Comparison of ENCODE assay signal across 13 cellular contexts in the genomic region with DNA sequence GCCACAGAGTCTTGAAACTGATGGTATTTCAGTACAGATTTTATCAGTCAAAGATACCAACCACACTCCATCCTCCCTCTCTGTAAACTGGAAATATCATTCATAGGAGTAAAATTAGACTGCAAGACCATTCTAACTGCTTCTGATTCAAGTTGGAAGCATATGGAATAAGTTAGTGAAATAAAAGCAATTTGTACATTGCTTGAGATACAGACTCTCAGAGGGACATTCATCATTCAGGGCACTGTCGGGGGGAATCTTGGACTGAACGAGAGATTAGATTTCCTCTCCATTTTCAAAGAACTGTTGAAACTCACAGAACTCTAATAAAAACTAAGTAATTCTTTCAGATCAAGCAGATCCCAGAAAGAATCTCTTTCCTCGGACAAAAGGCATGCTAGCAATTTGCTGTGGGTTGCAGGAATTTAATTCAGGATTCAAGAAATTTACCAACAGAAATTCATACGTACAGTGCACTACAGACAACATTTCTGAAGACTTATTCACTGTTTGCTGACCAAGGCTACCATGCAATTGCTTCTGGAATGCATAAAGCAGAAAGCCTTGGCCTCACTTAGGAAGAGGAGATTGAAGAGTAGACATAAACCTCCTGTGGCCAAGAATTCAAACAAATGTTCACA. TPM values are rescaled to one million over a fixed set of nuclear protein-coding genes. Genes with fewer than 3 reads are reported as not detected.
DNase-seq lines count a peak whose midpoint lies in the region; ATAC-seq and TF ChIP-seq lines count a peak whose summit lies in the region.
"Had no signal": no experiment of that assay in that cellular context is flagged by ENCODE, and none has a peak within 500 bp of the region (broad histone marks: within the 10 kb centered on the region; RNA-seq: fewer than 3 reads in every experiment).

No MANE protein-coding gene starts in this region.

- no peaks in the 10 kb centered on the region for H3K9me3 ChIP-seq in left lung
- H3K9me3 ChIP-seq: lower lobe of right lung had no signal

- H3K4me3 Mint-ChIP-seq in natural killer cell: no peak overlapping the region

- H3K27me3 ChIP-seq in left lung: no peaks in the 10 kb centered on the region
- H3K27me3 ChIP-seq: BLaER1 had no signal

- H3K4me1 ChIP-seq in left lung: no peaks in the 10 kb centered on the region
- H3K4me1 ChIP-seq: BLaER1, lower lobe of right lung, parathyroid adenoma had no signal

- intact Hi-C loops in left lung (cut with DNase I) (no loop called here), natural killer cell (cut with micrococcal nuclease) (no loop called here)

- no peaks in the 10 kb centered on the region for H3K9me3 Mint-ChIP-seq in natural killer cell

- no peaks in the 10 kb centered on the region for H3K4me1 Mint-ChIP-seq in natural killer cell

- no peaks in the 10 kb centered on the region for H3K36me3 Mint-ChIP-seq in natural killer cell

- H3K27me3 Mint-ChIP-seq in natural killer cell (ENCODE audit: low read depth in 2 of 2): peaks cover 13 to 23% of the 10 kb centered on the region in 2 donors

- peak; percentile 93 for DNase-seq in AG04449 (ENCODE audit: low read depth, low spot score)
- peak; percentile 27 for DNase-seq in HT1080 (ENCODE audit: low read depth)
- peak; percentile 81 to 86 for DNase-seq in cardiac fibroblast (ENCODE audit: low read depth in 2 of 2)
- DNase-seq in left lung: no peak
- DNase-seq in NCI-H1048 (lab: John Stamatoyannopoulos, UW): no peak
- DNase-seq in natural killer cell: no peak
- DNase-seq: activated T-cell treated with anti-CD3 and anti-CD28 coated beads, Interleukin-2, amount 50 U/mL, for 1 hour; effector memory CD4-positive, alpha-beta T cell; lower lobe of right lung had no signal

- H3K4me3 ChIP-seq in AG04449 (ENCODE audit: low read depth, low read length) (no peak overlapping the region), cardiac fibroblast (replicated peaks in 1 of 2; ENCODE audit: low read depth in 2 of 2, low read length in 2 of 2) (no peak overlapping the region), left lung (no peak overlapping the region)
- H3K4me3 ChIP-seq: BLaER1, lower lobe of right lung had no signal

- H3K27ac Mint-ChIP-seq in natural killer cell: no peak overlapping the region

- CTCF ChIA-PET in AG04449 (lab: Yijun Ruan, JAX): interaction anchor here (0.8 to 4.9 kb wide), 7 partner anchors 21 to 775 kb away, joined by 4 to 40 read pairs (median 5); a partner anchor contains a TSS

- no peak for TF ChIP-seq CTCF in AG04449 (IDR thresholded peaks at IDR 0.05; ENCODE audit: insufficient read depth, low read length, missing control alignments)
- TF ChIP-seq CTCF in cardiac fibroblast (IDR thresholded peaks at IDR 0.05; ENCODE audit: low read depth, low read length): no peak
- TF ChIP-seq CTCF in left lung (IDR thresholded peaks at IDR 0.05): no peak
- no peak for TF ChIP-seq CTCF in natural killer cell (IDR thresholded peaks at IDR 0.05)

- H3K36me3 ChIP-seq in left lung: no peaks in the 10 kb centered on the region
- H3K36me3 ChIP-seq: BLaER1, lower lobe of right lung had no signal

- POLR2A ChIA-PET in AG04449 (lab: Yijun Ruan, JAX): interaction anchor here (1.0 kb wide), 1 partner anchor 23 kb away, joined by 3 read pairs; no protein-coding TSS in a partner anchor

- no peak overlapping the region for H3K27ac ChIP-seq in left lung
- H3K27ac ChIP-seq: BLaER1, lower lobe of right lung, parathyroid adenoma had no signal

- ATAC-seq in left lung: peak; percentile 38
- no peak for ATAC-seq in natural killer cell
- no peak for ATAC-seq in GM19467 (IDR thresholded peaks at IDR 0.05; ENCODE audit: unreplicated experiment)
- no peak for ATAC-seq in GM19351 (IDR thresholded peaks at IDR 0.05; ENCODE audit: unreplicated experiment)
- ATAC-seq: lower lobe of right lung had no signal

RNA-seq across cellular contexts. Expression of a gene that starts 34.1 kb away (rescaled TPM):
- total RNA-seq in HT1080 (2014; rRNA removed; shearing (Covaris generic)): not detected in 2 replicates
- 0.08 and 0.17 TPM in 2 replicates for polyA plus RNA-seq in HT1080 (2015; cell fraction: cytosol; rRNA removed)
- 0.25 and 0.56 TPM in 2 replicates for polyA plus RNA-seq in HT1080 (2015; cell fraction: nucleus; rRNA removed)
- total RNA-seq in left lung (10 to 100 TPM in 1 of 2 donors, under 1 TPM in 1; 0.65 to 14.4 TPM), natural killer cell (not detected)

Comparison
In these comparisons a context has a peak if more than half of its experiments do, and no peak if none do; other contexts are left out.
1. DNase-seq: peak in AG04449 (single experiment), HT1080 (single experiment) and cardiac fibroblast (2 of 2); none in left lung (0 of 2), NCI-H1048 (single experiment) and natural killer cell (single experiment).